Comparison of ENCODE assay signal across 8 cellular contexts in genomic region chr18:77000527-77000926, GRCh38.
DNase-seq lines count a peak whose midpoint lies in the region; ATAC-seq, FAIRE-seq and TF ChIP-seq lines count a peak whose summit lies in the region.

No MANE protein-coding gene starts in this region.

- no peak overlapping the region for H3K4me3 ChIP-seq in HFF-Myc (replicated peaks; ENCODE audit: low read depth, low read length)
- H3K4me3 ChIP-seq in astrocyte (ENCODE audit: insufficient read depth, low read depth, low read length): no peak overlapping the region

- no peaks in the 10 kb centered on the region for H3K9me3 Mint-ChIP-seq in astrocyte (ENCODE audit: unreplicated experiment)

- no peaks in the 10 kb centered on the region for H3K4me1 Mint-ChIP-seq in astrocyte (ENCODE audit: low read depth, unreplicated experiment)

- no peaks in the 10 kb centered on the region for H3K9me3 ChIP-seq in astrocyte (ENCODE audit: insufficient read depth, low read depth, low read length)

- H3K36me3 Mint-ChIP-seq in astrocyte (ENCODE audit: low read depth, unreplicated experiment): no peaks in the 10 kb centered on the region

- no peaks in the 10 kb centered on the region for H3K79me2 ChIP-seq in astrocyte (ENCODE audit: insufficient read depth, low read length)

- H3K27me3 Mint-ChIP-seq in astrocyte (ENCODE audit: low read depth, unreplicated experiment): peaks cover 17% of the 10 kb centered on the region

- no peaks in the 10 kb centered on the region for H3K36me3 ChIP-seq in astrocyte (ENCODE audit: insufficient read depth, low read length)

- H3K27ac ChIP-seq in astrocyte (ENCODE audit: low read depth, low read length): no peak overlapping the region

- no peak for FAIRE-seq in astrocyte (lab: Jason Lieb, UNC)

- no peak overlapping the region for H2AFZ ChIP-seq in astrocyte (ENCODE audit: low read depth, low read length)

- peak overlapping the region; percentile 61 for H3K4me2 ChIP-seq in astrocyte (ENCODE audit: low read length)

- no peak for ATAC-seq in HG02885 (IDR thresholded peaks at IDR 0.05; ENCODE audit: poor library complexity, unreplicated experiment)

- H4K20me1 ChIP-seq in astrocyte (ENCODE audit: insufficient read depth, low read length): no peaks in the 10 kb centered on the region

- H3K27ac Mint-ChIP-seq in astrocyte (ENCODE audit: unreplicated experiment): no peak overlapping the region

- H3K9ac ChIP-seq in astrocyte (ENCODE audit: low read length): no peak overlapping the region

- TF ChIP-seq CTCF in HFF-Myc (IDR thresholded peaks at IDR 0.05; ENCODE audit: low read depth, low read length, missing control alignments) (peak; percentile 98), astrocyte (IDR thresholded peaks at IDR 0.05; ENCODE audit: insufficient read depth, low read depth, low read length) (peak; percentile 99)

- no peaks in the 10 kb centered on the region for H3K27me3 ChIP-seq in astrocyte (ENCODE audit: insufficient read depth, low read length)

- no peaks in the 10 kb centered on the region for H3K4me1 ChIP-seq in astrocyte (ENCODE audit: insufficient read depth, low read length)

- peak; percentile 1 for DNase-seq in DMS114 treated with DMSO at 0.1 percent for 48 hours (lab: John Stamatoyannopoulos, UW; ENCODE audit: unreplicated experiment)
- DNase-seq in HFF-Myc (ENCODE audit: extremely low read depth, low read depth): no peak
- DNase-seq in SW480 (ENCODE audit: low spot score): peak; percentile 1
- DNase-seq in astrocyte (ENCODE audit: low read depth): peak; percentile 2
- peak; percentile 34 to 53 for DNase-seq in hippocampal formation (lab: John Stamatoyannopoulos, UW)
- peak; percentile 41 to 42 for DNase-seq in stimulated activated CD4-positive, alpha-beta T cell treated with anti-CD3 and anti-CD28 coated beads, Interleukin-1b, Interleukin-23, amount 100 ng/mL, for 4 hours (ENCODE audit: low read depth in 2 of 2)
- no peak for DNase-seq in occipital lobe (lab: John Stamatoyannopoulos, UW)

- no peak overlapping the region for H3K4me3 Mint-ChIP-seq in astrocyte (ENCODE audit: unreplicated experiment)

Comparison
In these comparisons a context has a peak if more than half of its experiments do, and no peak if none do; other contexts are left out.
1. DNase-seq: peak in DMS114 treated with DMSO at 0.1 percent for 48 hours (single experiment), SW480 (single experiment), astrocyte (single experiment), hippocampal formation (2 of 2) and stimulated activated CD4-positive, alpha-beta T cell treated with anti-CD3 and anti-CD28 coated beads, Interleukin-1b, Interleukin-23, amount 100 ng/mL, for 4 hours (2 of 2); none in HFF-Myc (single experiment) and occipital lobe (single experiment).